ENCODE assay signal across 1 cellular context in genomic region chr3:114478806-114479205, GRCh38.
TF ChIP-seq lines count a peak whose summit lies in the region.

No MANE protein-coding gene starts in this region.

TF ChIP-seq in GM23338, 12 proteins besides CTCF, POLR2A, EP300 and RAD21 (continued from another document):
- no peak for TF ChIP-seq ZNF462 (CRISPR knock-in tag; IDR thresholded peaks at IDR 0.05)
- TF ChIP-seq, protein P1, sequence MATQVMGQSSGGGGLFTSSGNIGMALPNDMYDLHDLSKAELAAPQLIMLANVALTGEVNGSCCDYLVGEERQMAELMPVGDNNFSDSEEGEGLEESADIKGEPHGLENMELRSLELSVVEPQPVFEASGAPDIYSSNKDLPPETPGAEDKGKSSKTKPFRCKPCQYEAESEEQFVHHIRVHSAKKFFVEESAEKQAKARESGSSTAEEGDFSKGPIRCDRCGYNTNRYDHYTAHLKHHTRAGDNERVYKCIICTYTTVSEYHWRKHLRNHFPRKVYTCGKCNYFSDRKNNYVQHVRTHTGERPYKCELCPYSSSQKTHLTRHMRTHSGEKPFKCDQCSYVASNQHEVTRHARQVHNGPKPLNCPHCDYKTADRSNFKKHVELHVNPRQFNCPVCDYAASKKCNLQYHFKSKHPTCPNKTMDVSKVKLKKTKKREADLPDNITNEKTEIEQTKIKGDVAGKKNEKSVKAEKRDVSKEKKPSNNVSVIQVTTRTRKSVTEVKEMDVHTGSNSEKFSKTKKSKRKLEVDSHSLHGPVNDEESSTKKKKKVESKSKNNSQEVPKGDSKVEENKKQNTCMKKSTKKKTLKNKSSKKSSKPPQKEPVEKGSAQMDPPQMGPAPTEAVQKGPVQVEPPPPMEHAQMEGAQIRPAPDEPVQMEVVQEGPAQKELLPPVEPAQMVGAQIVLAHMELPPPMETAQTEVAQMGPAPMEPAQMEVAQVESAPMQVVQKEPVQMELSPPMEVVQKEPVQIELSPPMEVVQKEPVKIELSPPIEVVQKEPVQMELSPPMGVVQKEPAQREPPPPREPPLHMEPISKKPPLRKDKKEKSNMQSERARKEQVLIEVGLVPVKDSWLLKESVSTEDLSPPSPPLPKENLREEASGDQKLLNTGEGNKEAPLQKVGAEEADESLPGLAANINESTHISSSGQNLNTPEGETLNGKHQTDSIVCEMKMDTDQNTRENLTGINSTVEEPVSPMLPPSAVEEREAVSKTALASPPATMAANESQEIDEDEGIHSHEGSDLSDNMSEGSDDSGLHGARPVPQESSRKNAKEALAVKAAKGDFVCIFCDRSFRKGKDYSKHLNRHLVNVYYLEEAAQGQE (IDR thresholded peaks at IDR 0.05; ENCODE audit: unreplicated experiment) = no peak
